In the genomic region with DNA sequence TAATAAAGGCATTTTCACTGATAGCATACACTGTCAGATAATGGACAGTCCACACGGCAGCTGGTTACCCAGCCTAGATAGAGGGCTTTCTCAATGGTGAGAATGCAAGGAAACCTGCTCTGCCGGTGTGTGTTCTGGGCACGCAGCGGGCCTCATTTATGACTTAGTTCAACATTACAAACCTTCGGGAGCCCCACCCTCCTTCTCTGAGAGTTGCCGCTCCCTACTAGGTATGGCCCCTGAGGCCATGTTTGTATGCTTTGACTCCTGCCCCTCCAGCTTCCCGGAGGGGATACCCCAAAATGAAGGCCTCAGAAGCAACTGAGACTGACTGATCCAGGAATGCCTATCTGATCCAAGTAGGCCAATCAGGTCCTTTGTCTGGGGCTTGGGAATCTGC, we compare ENCODE assay signal across 25 cellular contexts. TPM values are rescaled to one million over a fixed set of nuclear protein-coding genes. Genes with fewer than 3 reads are reported as not detected.
DNase-seq lines count a peak whose midpoint lies in the region; ATAC-seq and TF ChIP-seq lines count a peak whose summit lies in the region.
"Had no signal": no experiment of that assay in that cellular context is flagged by ENCODE, and none has a peak within 500 bp of the region (broad histone marks: within the 10 kb centered on the region; RNA-seq: fewer than 3 reads in every experiment).

No MANE protein-coding gene starts in this region.

- H4K20me1 ChIP-seq in mammary epithelial cell (ENCODE audit: insufficient read depth, low read length): no peaks in the 10 kb centered on the region

- H3K4me1 ChIP-seq in breast epithelium (peaks cover 0 to 7% of the 10 kb centered on the region in 2 donors), mammary epithelial cell (ENCODE audit: insufficient read depth, low read length) (peaks cover 9% of the 10 kb centered on the region), endodermal cell (ENCODE audit: control insufficient read depth, insufficient read depth, low read length) (no peaks in the 10 kb centered on the region), mucosa of descending colon (ENCODE audit: low read depth) (peaks cover 6% of the 10 kb centered on the region)

- H3K27ac ChIP-seq in breast epithelium (peak overlapping the region; percentile 30 to 77), mammary epithelial cell (ENCODE audit: insufficient read depth, low read depth, low read length) (no peak overlapping the region), endodermal cell (ENCODE audit: low read depth, low read length) (no peak overlapping the region)
- H3K27ac ChIP-seq: cardiac muscle cell, thoracic aorta had no signal

- 90% methylated on average over 7 of the region's 7 CpGs for WGBS in mammary epithelial cell (ENCODE audit: low coverage, missing lambda C conversion rate)
- 91 to 93% methylated on average over 6 to 7 of the region's 7 CpGs for WGBS in endodermal cell (ENCODE audit: insufficient coverage in 1 of 2, insufficient read length in 1 of 2), 2 experiments

- no TSS peak for BruUV-seq in mammary epithelial cell (replicated peaks; lab: Mats Ljungman, UMichigan)

- peaks cover 4% of the 10 kb centered on the region for H3K4me1 Mint-ChIP-seq in endodermal cell

- ATAC-seq in mucosa of descending colon (peak; percentile 91), GM21528 (IDR thresholded peaks at IDR 0.05; ENCODE audit: low FRiP score, unreplicated experiment) (no peak), GM21737 (IDR thresholded peaks at IDR 0.05; ENCODE audit: unreplicated experiment) (no peak)
- ATAC-seq: K562, left ventricle myocardium superior had no signal

- H3K9me3 ChIP-seq in breast epithelium: no peaks in the 10 kb centered on the region
- no peaks in the 10 kb centered on the region for H3K9me3 ChIP-seq in mammary epithelial cell (replicated peaks; ENCODE audit: insufficient read depth, low read length)
- H3K9me3 ChIP-seq in endodermal cell (ENCODE audit: control insufficient read depth, low read length): no peaks in the 10 kb centered on the region
- H3K9me3 ChIP-seq in mucosa of descending colon: no peaks in the 10 kb centered on the region
- H3K9me3 ChIP-seq: thoracic aorta had no signal

- no peaks in the 10 kb centered on the region for H3K9me3 Mint-ChIP-seq in endodermal cell
- H3K9me3 Mint-ChIP-seq: activated T-cell treated with anti-CD3 and anti-CD28 coated beads, Interleukin-2, amount 50 U/mL, for 24 hours had no signal

- H2AFZ ChIP-seq in mammary epithelial cell (ENCODE audit: low read depth, low read length): no peak overlapping the region

- no peak overlapping the region for H3K4me3 Mint-ChIP-seq in endodermal cell
- H3K4me3 Mint-ChIP-seq: activated T-cell treated with anti-CD3 and anti-CD28 coated beads, Interleukin-2, amount 50 U/mL, for 24 hours had no signal

- no peak overlapping the region for H3K4me2 ChIP-seq in mammary epithelial cell (ENCODE audit: insufficient read depth, low read depth, low read length)

- H3K36me3 ChIP-seq in breast epithelium (no peaks in the 10 kb centered on the region), mammary epithelial cell (ENCODE audit: insufficient read depth, low read length) (no peaks in the 10 kb centered on the region), endodermal cell (ENCODE audit: control insufficient read depth, insufficient read depth, low read length) (no peaks in the 10 kb centered on the region), mucosa of descending colon (ENCODE audit: low read depth) (no peaks in the 10 kb centered on the region)
- H3K36me3 ChIP-seq: cardiac muscle cell, thoracic aorta had no signal

- intact Hi-C loops in breast epithelium (cut with DNase I; ENCODE audit: low total_unique reads): no loop called here
- intact Hi-C loops in mammary epithelial cell (cut with micrococcal nuclease): no loop called here
- intact Hi-C loops in mucosa of descending colon (cut with DNase I, micrococcal nuclease): no loop called here

- H3K4me3 ChIP-seq in breast epithelium: no peak overlapping the region
- no peak overlapping the region for H3K4me3 ChIP-seq in mammary epithelial cell (replicated peaks in 1 of 3; ENCODE audit: insufficient read depth in 1 of 3, low read depth in 2 of 3, low read length in 3 of 3)
- H3K4me3 ChIP-seq in endodermal cell (ENCODE audit: low read length): no peak overlapping the region
- no peak overlapping the region for H3K4me3 ChIP-seq in mucosa of descending colon
- H3K4me3 ChIP-seq: cardiac muscle cell, K562, thoracic aorta had no signal

- peak overlapping the region; percentile 26 for H3K27ac Mint-ChIP-seq in endodermal cell
- H3K27ac Mint-ChIP-seq: activated T-cell treated with anti-CD3 and anti-CD28 coated beads, Interleukin-2, amount 50 U/mL, for 24 hours had no signal

- dilution Hi-C loops in mammary epithelial cell (cut with HindIII; ENCODE audit: low sequenced_read_pairs): no loop called here

- in situ Hi-C loops in mammary epithelial cell (cut with MboI; ENCODE audit: low sequenced_read_pairs in 2 of 2): loop anchor here (5.0 to 10.0 kb wide), 2 partner anchors 37 to 155 kb away; no protein-coding TSS in a partner anchor

- H3K9ac ChIP-seq in mammary epithelial cell (ENCODE audit: insufficient read depth, low read length) (no peak overlapping the region), endodermal cell (ENCODE audit: extremely low read depth, low read length, poor library complexity, severe bottlenecking) (no peak overlapping the region)

- no peaks in the 10 kb centered on the region for H3K79me2 ChIP-seq in mammary epithelial cell (ENCODE audit: insufficient read depth, low read length)

- no peaks in the 10 kb centered on the region for H3K36me3 Mint-ChIP-seq in endodermal cell (ENCODE audit: low read depth)

- H3K27me3 ChIP-seq in breast epithelium (no peaks in the 10 kb centered on the region), mammary epithelial cell (ENCODE audit: insufficient read depth, low read length) (no peaks in the 10 kb centered on the region), endodermal cell (ENCODE audit: control insufficient read depth, insufficient read depth, low read length, poor library complexity, severe bottlenecking) (no peaks in the 10 kb centered on the region)
- H3K27me3 ChIP-seq: cardiac muscle cell had no signal

- TF ChIP-seq POLR2A in breast epithelium (IDR thresholded peaks at IDR 0.05): no peak

- CTCF ChIA-PET in mammary epithelial cell (lab: Charles Lee; ENCODE audit: low non-redundant PET): interaction anchor here (0.6 kb wide), 1 partner anchor 156 kb away, joined by 3 read pairs; no protein-coding TSS in a partner anchor

- peak; percentile 66 to 67 for DNase-seq in breast epithelium (ENCODE audit: low spot score in 2 of 2)
- no peak for DNase-seq in mammary epithelial cell
- no peak for DNase-seq in endodermal cell
- peak; percentile 78 to 91 (median 79) for DNase-seq in mucosa of descending colon
- no peak for DNase-seq in activated CD4-positive, alpha-beta T cell treated with anti-CD3 and anti-CD28 coated beads for 48 hours
- DNase-seq in NCI-H510A (lab: John Stamatoyannopoulos, UW): no peak
- DNase-seq: activated CD4-positive, alpha-beta T cell treated with anti-CD3 and anti-CD28 coated beads for 1 hour; activated naive CD4-positive, alpha-beta T cell treated with Interleukin-2 at 50 U/mL for 16 hours; activated T-cell treated with anti-CD3 and anti-CD28 coated beads, Interleukin-2, amount 50 U/mL, for 24 hours; amygdala; dermis blood vessel endothelial cell; H7; head of caudate nucleus; left ventricle myocardium superior; NCI-H146; NCI-H2171; NCI-H526 treated with DMSO at 0.1 percent for 48 hours; posterior cingulate gyrus; SHP77 treated with DMSO at 0.1 percent for 48 hours had no signal

- TF ChIP-seq CTCF in breast epithelium (IDR thresholded peaks at IDR 0.05): no peak
- TF ChIP-seq CTCF in mammary epithelial cell (conservative IDR thresholded peaks at IDR 0.05 in 1 of 2, IDR thresholded peaks at IDR 0.05 in 1 of 2; ENCODE audit: extremely low read depth in 1 of 2, insufficient read depth in 1 of 2, low read depth in 1 of 2, low read length in 2 of 2): no peak
- TF ChIP-seq CTCF in endodermal cell (conservative IDR thresholded peaks at IDR 0.05): no peak
- TF ChIP-seq CTCF in mucosa of descending colon (IDR thresholded peaks at IDR 0.05): no peak

- H3K27me3 Mint-ChIP-seq in endodermal cell (ENCODE audit: insufficient read depth): peaks cover 8% of the 10 kb centered on the region

RNA-seq across cellular contexts. Expression of a gene that starts 17.2 kb away (rescaled TPM):
- total RNA-seq in breast epithelium (10 to 100 TPM in 2 of 3 donors, 1 to 10 TPM in 1; 7.9 to 15.5 (median 15.0) TPM), mammary epithelial cell (under 1 TPM in 1 of 2 donors, not detected in 1; 0.33 TPM), endodermal cell (1 to 10 TPM; 3.0 to 3.4 TPM), mucosa of descending colon (1 to 10 TPM; 5.6 to 7.8 (median 7.1) TPM)
- polyA plus RNA-seq in mammary epithelial cell: 0.24 TPM
- polyA minus RNA-seq in mammary epithelial cell: not detected
- 15.8 TPM for polyA plus RNA-seq in endodermal cell (2013, experiment 1 of 2)
- polyA plus RNA-seq in endodermal cell (2013, experiment 2 of 2): 12.7 TPM
- total RNA-seq: K562, mononuclear cell had no signal

RNA-seq across cellular contexts. Expression of a gene that starts 22.9 kb away (rescaled TPM):
- total RNA-seq in breast epithelium (10 to 100 TPM; 10.4 to 50.6 (median 30.5) TPM), mammary epithelial cell (100 to 1,000 TPM; 230 to 583 TPM), endodermal cell (10 to 100 TPM; 25.9 to 35.1 TPM), mucosa of descending colon (100 to 1,000 TPM; 146 to 381 (median 225) TPM)
- polyA plus RNA-seq in mammary epithelial cell: 737 TPM
- polyA minus RNA-seq in mammary epithelial cell: 521 TPM
- 37.5 TPM for polyA plus RNA-seq in endodermal cell (2013, experiment 1 of 2)
- 31.6 TPM for polyA plus RNA-seq in endodermal cell (2013, experiment 2 of 2)

Comparison
In these comparisons a context has a peak if more than half of its experiments do, and no peak if none do; other contexts are left out.
1. DNase-seq: peak in breast epithelium (2 of 2) and mucosa of descending colon (3 of 3); none in mammary epithelial cell (single experiment), endodermal cell (single experiment), activated CD4-positive, alpha-beta T cell treated with anti-CD3 and anti-CD28 coated beads for 48 hours (single experiment) and NCI-H510A (single experiment).
2. H3K27ac ChIP-seq: peak in breast epithelium (2 of 2); none in mammary epithelial cell (single experiment) and endodermal cell (single experiment).